ENCODE assay signal across 7 cellular contexts in genomic region chrX:3711331-3711917, GRCh38. TPM values are rescaled to one million over a fixed set of nuclear protein-coding genes. Genes with fewer than 3 reads are reported as not detected.
DNase-seq lines count a peak whose midpoint lies in the region; ATAC-seq and TF ChIP-seq lines count a peak whose summit lies in the region.

No MANE protein-coding gene starts in this region.

- ATAC-seq in GM23338: no peak
- no peak for ATAC-seq in GM18520 (IDR thresholded peaks at IDR 0.05; ENCODE audit: unreplicated experiment)

- H3F3A ChIP-seq in GM23338 (replicated peaks; ENCODE audit: low read depth): no peaks in the 10 kb centered on the region

- H3K4me1 Mint-ChIP-seq in GM23338: peaks cover 15% of the 10 kb centered on the region; the same call in 1 of the 3 replicates

- H3K36me3 Mint-ChIP-seq in GM23338 (ENCODE audit: low read depth): peaks cover 5% of the 10 kb centered on the region

- no peak overlapping the region for H3K27ac Mint-ChIP-seq in GM23338

- no peaks in the 10 kb centered on the region for H4K20me1 ChIP-seq in GM23338 (replicated peaks; ENCODE audit: insufficient read depth)

- no peaks in the 10 kb centered on the region for H3K9me2 ChIP-seq in GM23338 (ENCODE audit: insufficient read depth)

- H3K36me3 ChIP-seq in GM23338 (ENCODE audit: insufficient read depth): no peaks in the 10 kb centered on the region

- H3K79me2 ChIP-seq in GM23338 (replicated peaks; ENCODE audit: insufficient read depth): peaks cover 38% of the 10 kb centered on the region

- no peaks in the 10 kb centered on the region for H3K9me3 Mint-ChIP-seq in GM23338

- H2AFZ ChIP-seq in GM23338: no peak overlapping the region

- no peaks in the 10 kb centered on the region for H3K4me1 ChIP-seq in GM23338 (ENCODE audit: insufficient read depth)

- peak overlapping the region; percentile 84 for H3K4me2 ChIP-seq in GM23338

- peaks cover 4% of the 10 kb centered on the region for H3K27me3 Mint-ChIP-seq in GM23338 (ENCODE audit: insufficient read depth, low read depth, poor library complexity)

- H3K27me3 ChIP-seq in GM23338 (ENCODE audit: insufficient read depth): peaks cover 5% of the 10 kb centered on the region; the same call in 1 of the 2 replicates

- H3K27ac ChIP-seq in GM23338 (ENCODE audit: low read depth) (no peak overlapping the region), skin epidermis (peak overlapping the region in 19 of 21 experiments; percentile 45 to 95 (median 86))

- peak overlapping the region; percentile 85 for H3K4me3 Mint-ChIP-seq in GM23338

- peak overlapping the region; percentile 63 for H3K4me3 ChIP-seq in GM23338
- peak overlapping the region; percentile 65 for H3K4me3 ChIP-seq in fibroblast of villous mesenchyme (ENCODE audit: low read depth, low read length)
- peak overlapping the region; percentile 62 to 88 (median 73) for H3K4me3 ChIP-seq in skin epidermis

- DNase-seq in GM23338 (ENCODE audit: low spot score) (no peak), UCSD-AML1 (lab: John Stamatoyannopoulos, UW; ENCODE audit: unreplicated experiment) (peak; percentile 39), fibroblast of villous mesenchyme (ENCODE audit: low read depth) (no peak), DMS 273 (lab: John Stamatoyannopoulos, UW; ENCODE audit: unreplicated experiment) (no peak)
- DNase-seq in activated CD4-positive, CD25-positive, alpha-beta regulatory T cell treated with anti-CD3 and anti-CD28 coated beads, Interleukin-2, amount 50 U/mL, for 72 hours: no peak

- no peak for TF ChIP-seq CTCF in GM23338 (conservative IDR thresholded peaks at IDR 0.05; ENCODE audit: low read depth in 2 of 2)
- no peak for TF ChIP-seq CTCF in fibroblast of villous mesenchyme (IDR thresholded peaks at IDR 0.05; ENCODE audit: insufficient read depth, low read depth, low read length)

TF ChIP-seq in GM23338, 12 proteins besides CTCF, POLR2A, EP300 and RAD21:
- TF ChIP-seq ZNF462 (CRISPR knock-in tag; IDR thresholded peaks at IDR 0.05): no peak
- TF ChIP-seq NANOG (IDR thresholded peaks at IDR 0.05; ENCODE audit: borderline replicate concordance): no peak
- TF ChIP-seq ETS1 (IDR thresholded peaks at IDR 0.05): no peak
- TF ChIP-seq ZNF114 (CRISPR knock-in tag; IDR thresholded peaks at IDR 0.05): no peak
- no peak for TF ChIP-seq CREB1 (CRISPR knock-in tag; IDR thresholded peaks at IDR 0.05; ENCODE audit: low read depth)
- TF ChIP-seq EZH2phosphoT487 (IDR thresholded peaks at IDR 0.05; ENCODE audit: unreplicated experiment): no peak
- TF ChIP-seq EZH2 (IDR thresholded peaks at IDR 0.05; ENCODE audit: low read depth, unreplicated experiment): no peak

RNA-seq across cellular contexts. Expression of gene PRKX, which starts 2.0 kb away (rescaled TPM):
- 43.5 and 71.8 TPM in 2 replicates for total RNA-seq in GM23338 (2014; rRNA removed; shearing (Covaris generic))
- 11.7 and 12.9 TPM in 2 replicates for polyA plus RNA-seq in GM23338 (2016; fragmentation: Nextera tagmentation; extraction: Ambion mirVana)
- total RNA-seq in fibroblast of villous mesenchyme: 7.1 and 14.7 TPM in 2 replicates
